Comparison of ENCODE assay signal across 14 cellular contexts in the genomic region with DNA sequence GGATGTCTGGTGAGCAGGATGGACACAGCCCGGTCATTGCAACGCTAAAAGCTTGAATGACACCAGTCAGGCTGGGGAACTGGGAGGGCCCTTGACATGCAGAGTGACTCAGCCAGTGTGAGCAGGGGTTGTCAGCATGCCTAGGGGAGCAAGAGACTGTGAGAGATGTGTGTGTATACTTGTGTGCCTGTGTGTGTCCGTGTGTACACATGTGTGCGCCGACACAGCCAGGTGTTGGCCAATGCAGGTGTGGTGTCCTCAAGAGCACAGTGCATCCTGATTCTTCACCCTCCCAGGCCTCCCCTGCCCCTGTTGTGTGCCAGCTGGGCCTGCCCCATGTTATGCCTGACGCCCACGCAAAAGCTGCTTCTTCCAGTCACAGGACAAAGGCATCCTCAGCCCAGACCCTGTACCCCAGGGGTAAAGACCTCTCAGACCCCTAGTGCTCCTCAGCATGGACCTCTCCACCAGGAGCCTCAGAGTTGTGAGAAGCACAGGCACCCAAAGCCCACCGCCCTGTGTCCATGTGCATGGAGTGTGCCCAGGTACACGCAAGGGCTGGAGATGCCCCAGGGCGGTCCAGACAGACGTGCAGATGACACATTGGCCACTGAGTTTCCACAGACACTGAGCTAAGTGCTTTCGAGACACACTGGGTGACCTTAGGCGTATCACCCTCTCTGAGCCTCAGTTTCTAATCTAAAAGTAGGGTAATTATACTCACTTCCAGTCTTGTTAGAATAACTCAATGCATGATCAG. TPM values are rescaled to one million over a fixed set of nuclear protein-coding genes. Genes with fewer than 3 reads are reported as not detected.
DNase-seq lines count a peak whose midpoint lies in the region; ATAC-seq, FAIRE-seq and TF ChIP-seq lines count a peak whose summit lies in the region.
"Had no signal": no experiment of that assay in that cellular context is flagged by ENCODE, and none has a peak within 500 bp of the region (broad histone marks: within the 10 kb centered on the region; RNA-seq: fewer than 3 reads in every experiment).

No MANE protein-coding gene starts in this region.

- no peak overlapping the region for H3K4me3 ChIP-seq in Caco-2 (ENCODE audit: low read depth, low read length)
- H3K4me3 ChIP-seq in astrocyte (ENCODE audit: insufficient read depth, low read depth, low read length), result no peak overlapping the region
- no peak overlapping the region for H3K4me3 ChIP-seq in mesendoderm (ENCODE audit: low read length)
- H3K4me3 ChIP-seq in gastrocnemius medialis, result no peak overlapping the region

- H3K27ac ChIP-seq in astrocyte (ENCODE audit: low read depth, low read length), result no peak overlapping the region
- no peak overlapping the region for H3K27ac ChIP-seq in mesendoderm (ENCODE audit: low read depth, low read length)
- no peak overlapping the region for H3K27ac ChIP-seq in gastrocnemius medialis

- no CpG with 5 or more reads among the region's 13 CpGs for WGBS in mesendoderm (ENCODE audit: extremely low coverage, insufficient coverage, low lambda C conversion rate)

- H3K4me2 ChIP-seq in astrocyte (ENCODE audit: low read length), result no peak overlapping the region
- no peak overlapping the region for H3K4me2 ChIP-seq in mesendoderm (ENCODE audit: low read length)

- POLR2A ChIA-PET in Caco-2 (lab: Charles Lee), result interaction anchor here (0.6 kb wide), 1 partner anchor 9 kb away, joined by 3 read pairs; no protein-coding TSS in a partner anchor

- no peak overlapping the region for H2BK120ac ChIP-seq in mesendoderm (ENCODE audit: low read depth, low read length)

- no peak overlapping the region for H2AFZ ChIP-seq in astrocyte (ENCODE audit: low read depth, low read length)

- H3K27ac Mint-ChIP-seq in Caco-2 (ENCODE audit: unreplicated experiment) (peak overlapping the region; percentile 99), astrocyte (ENCODE audit: unreplicated experiment) (peak overlapping the region; percentile 41)
- H3K27ac Mint-ChIP-seq in effector memory CD8-positive, alpha-beta T cell, result no peak overlapping the region

- H3K27me3 ChIP-seq in Caco-2 (replicated peaks; ENCODE audit: control insufficient read depth, insufficient read depth, low read length), result no peaks in the 10 kb centered on the region
- no peaks in the 10 kb centered on the region for H3K27me3 ChIP-seq in astrocyte (ENCODE audit: insufficient read depth, low read length)
- no peaks in the 10 kb centered on the region for H3K27me3 ChIP-seq in mesendoderm (ENCODE audit: insufficient read depth, low read length, poor library complexity)
- no peaks in the 10 kb centered on the region for H3K27me3 ChIP-seq in gastrocnemius medialis

- TF ChIP-seq CTCF in Caco-2 (IDR thresholded peaks at IDR 0.05; ENCODE audit: insufficient read depth in 1 of 2, low read depth in 1 of 2, low read length in 1 of 2, severe bottlenecking in 1 of 2, unreplicated experiment in 1 of 2) (no peak), astrocyte (IDR thresholded peaks at IDR 0.05; ENCODE audit: insufficient read depth, low read depth, low read length) (no peak), gastrocnemius medialis (IDR thresholded peaks at IDR 0.05 in 4 of 5, conservative IDR thresholded peaks at IDR 0.05 in 1 of 5) (no peak)

- H3K4me1 Mint-ChIP-seq in Caco-2 (ENCODE audit: low read depth, unreplicated experiment), result peaks cover 81% of the 10 kb centered on the region
- H3K4me1 Mint-ChIP-seq in astrocyte (ENCODE audit: low read depth, unreplicated experiment), result peaks cover 34% of the 10 kb centered on the region
- peaks cover 3 to 4% of the 10 kb centered on the region in 2 donors for H3K4me1 Mint-ChIP-seq in effector memory CD8-positive, alpha-beta T cell (ENCODE audit: low read depth in 2 of 2)

- no peak overlapping the region for H2AK5ac ChIP-seq in mesendoderm (ENCODE audit: low read length)

- H3K9me3 ChIP-seq in Caco-2 (no peaks in the 10 kb centered on the region), astrocyte (ENCODE audit: insufficient read depth, low read depth, low read length) (no peaks in the 10 kb centered on the region), gastrocnemius medialis (no peaks in the 10 kb centered on the region)

- H3K4me1 ChIP-seq in Caco-2 (peaks cover 74% of the 10 kb centered on the region), astrocyte (ENCODE audit: insufficient read depth, low read length) (peaks cover 14% of the 10 kb centered on the region), mesendoderm (ENCODE audit: control insufficient read depth, low read depth, low read length) (peaks cover 3% of the 10 kb centered on the region), gastrocnemius medialis (no peaks in the 10 kb centered on the region)

- no peaks in the 10 kb centered on the region for H3K79me1 ChIP-seq in mesendoderm (ENCODE audit: low read length)

- BruUV-seq in Caco-2 (replicated peaks; lab: Mats Ljungman, UMichigan), result no TSS peak

- no peaks in the 10 kb centered on the region for H4K20me1 ChIP-seq in astrocyte (ENCODE audit: insufficient read depth, low read length)

- H3K4ac ChIP-seq in mesendoderm (ENCODE audit: low read depth, low read length), result no peak overlapping the region

- no peak overlapping the region for H3K18ac ChIP-seq in mesendoderm (ENCODE audit: low read length)

- TF ChIP-seq POLR2A in gastrocnemius medialis (IDR thresholded peaks at IDR 0.05), result no peak

- in situ Hi-C loops in gastrocnemius medialis (cut with MboI; ENCODE audit: low sequenced_read_pairs in 4 of 4), result no loop called here

- H3K4me3 Mint-ChIP-seq in Caco-2 (ENCODE audit: unreplicated experiment), result peak overlapping the region; percentile 16
- H3K4me3 Mint-ChIP-seq in astrocyte (ENCODE audit: unreplicated experiment), result no peak overlapping the region
- H3K4me3 Mint-ChIP-seq in effector memory CD8-positive, alpha-beta T cell, result no peak overlapping the region
- H3K4me3 Mint-ChIP-seq: activated CD8-positive, alpha-beta memory T cell treated with anti-CD3 and anti-CD28 coated beads, Interleukin-2, amount 10 ng/mL, durations not matched to agents 7 days and 5 days; stimulated activated naive B cell treated with anti-CD40 and anti-IgM and Interleukin-4, amounts not matched to agents 10 μg/mL and 1 μg/mL and 100 μg/mL, for 72 hours had no signal

- H3K79me2 ChIP-seq in astrocyte (ENCODE audit: insufficient read depth, low read length) (no peaks in the 10 kb centered on the region), mesendoderm (ENCODE audit: control insufficient read depth, insufficient read depth, low read length) (no peaks in the 10 kb centered on the region)

- H4K8ac ChIP-seq in mesendoderm (ENCODE audit: low read depth, low read length), result no peak overlapping the region

- no peak overlapping the region for H3K23ac ChIP-seq in mesendoderm (ENCODE audit: low read length)

- no peak overlapping the region for H4K5ac ChIP-seq in mesendoderm (ENCODE audit: low read length)

- no peak for ATAC-seq in effector memory CD8-positive, alpha-beta T cell (replicated peaks)
- ATAC-seq in gastrocnemius medialis (no peak), GM21723 (IDR thresholded peaks at IDR 0.05; ENCODE audit: unreplicated experiment) (no peak)

- intact Hi-C loops in Caco-2 (cut with micrococcal nuclease; ENCODE audit: unreplicated experiment) (no loop called here), gastrocnemius medialis (cut with DNase I; ENCODE audit: low total_unique reads) (no loop called here)

- CTCF ChIA-PET in Caco-2 (lab: Charles Lee), result interaction anchor here (0.5 to 4.2 kb wide), 4 partner anchors 17 to 68 kb away, joined by 5 to 13 read pairs (median 8); a partner anchor contains a TSS

- H3K9me3 Mint-ChIP-seq in Caco-2 (ENCODE audit: unreplicated experiment), result no peaks in the 10 kb centered on the region
- no peaks in the 10 kb centered on the region for H3K9me3 Mint-ChIP-seq in astrocyte (ENCODE audit: unreplicated experiment)
- H3K9me3 Mint-ChIP-seq in effector memory CD8-positive, alpha-beta T cell, result no peaks in the 10 kb centered on the region
- H3K9me3 Mint-ChIP-seq: stimulated activated naive B cell treated with anti-CD40 and anti-IgM and Interleukin-4, amounts not matched to agents 10 μg/mL and 1 μg/mL and 100 μg/mL, for 72 hours had no signal

- H3K36me3 Mint-ChIP-seq in Caco-2 (ENCODE audit: insufficient read depth, unreplicated experiment) (peaks cover 22% of the 10 kb centered on the region), astrocyte (ENCODE audit: low read depth, unreplicated experiment) (no peaks in the 10 kb centered on the region)
- H3K36me3 Mint-ChIP-seq in effector memory CD8-positive, alpha-beta T cell (ENCODE audit: insufficient read depth), result no peaks in the 10 kb centered on the region
- H3K36me3 Mint-ChIP-seq: activated CD8-positive, alpha-beta memory T cell treated with anti-CD3 and anti-CD28 coated beads, Interleukin-2, amount 10 ng/mL, durations not matched to agents 7 days and 5 days; stimulated activated naive B cell treated with anti-CD40 and anti-IgM and Interleukin-4, amounts not matched to agents 10 μg/mL and 1 μg/mL and 100 μg/mL, for 72 hours had no signal

- H3K36me3 ChIP-seq in Caco-2 (ENCODE audit: control insufficient read depth, insufficient read depth, low read length), result no peaks in the 10 kb centered on the region
- no peaks in the 10 kb centered on the region for H3K36me3 ChIP-seq in astrocyte (ENCODE audit: insufficient read depth, low read length)
- no peaks in the 10 kb centered on the region for H3K36me3 ChIP-seq in mesendoderm (ENCODE audit: control insufficient read depth, insufficient read depth, low read length)
- H3K36me3 ChIP-seq in gastrocnemius medialis, result no peaks in the 10 kb centered on the region

- H3K9ac ChIP-seq in astrocyte (ENCODE audit: low read length), result no peak overlapping the region
- H3K9ac ChIP-seq in mesendoderm (ENCODE audit: low read length), result no peak overlapping the region

- FAIRE-seq in astrocyte (lab: Jason Lieb, UNC), result no peak

- H3K27me3 Mint-ChIP-seq in Caco-2 (ENCODE audit: insufficient read depth, unreplicated experiment), result no peaks in the 10 kb centered on the region
- no peaks in the 10 kb centered on the region for H3K27me3 Mint-ChIP-seq in astrocyte (ENCODE audit: low read depth, unreplicated experiment)
- H3K27me3 Mint-ChIP-seq in effector memory CD8-positive, alpha-beta T cell, result peaks cover 2 to 12% of the 10 kb centered on the region in 2 donors

- peak overlapping the region; percentile 17 for H3K56ac ChIP-seq in mesendoderm (ENCODE audit: low read length)

- H2BK15ac ChIP-seq in mesendoderm (replicated peaks; ENCODE audit: low read depth), result no peak overlapping the region

- no peak overlapping the region for H2BK5ac ChIP-seq in mesendoderm (ENCODE audit: low read length)

- no peak for DNase-seq in Caco-2
- DNase-seq in HT1080 (ENCODE audit: low read depth), result peak; percentile 48
- no peak for DNase-seq in astrocyte (ENCODE audit: low read depth)
- no peak for DNase-seq in mesendoderm
- no peak for DNase-seq in effector memory CD8-positive, alpha-beta T cell
- DNase-seq in gastrocnemius medialis, result no peak
- no peak for DNase-seq in NOMO-1 treated with DMSO at 0.1 percent for 48 hours (lab: John Stamatoyannopoulos, UW; ENCODE audit: unreplicated experiment)
- DNase-seq: activated CD8-positive, alpha-beta memory T cell treated with anti-CD3 and anti-CD28 coated beads, Interleukin-2, amount 10 ng/mL, durations not matched to agents 7 days and 5 days; COR-L47; GOT3; head of caudate nucleus; stimulated activated CD4-positive, alpha-beta T cell treated with anti-CD3 and anti-CD28 coated beads, Interleukin-2, amount 100 ng/mL, for 24 hours; stimulated activated naive B cell treated with anti-CD40 and anti-IgM and Interleukin-4, amounts not matched to agents 10 μg/mL and 1 μg/mL and 100 μg/mL, for 72 hours had no signal

RNA-seq across cellular contexts. Expression of a gene that starts 16.6 kb away (rescaled TPM):
- 24.6 and 27.5 TPM in 2 replicates for total RNA-seq in Caco-2 (2022)
- total RNA-seq in HT1080 (2014; rRNA removed; shearing (Covaris generic)), result 18.8 and 21.7 TPM in 2 replicates
- polyA plus RNA-seq in HT1080 (2015; cell fraction: cytosol; rRNA removed), result 16.3 and 29.9 TPM in 2 replicates
- polyA plus RNA-seq in HT1080 (2015; cell fraction: nucleus; rRNA removed), result 9.4 and 9.9 TPM in 2 replicates
- 57.8 and 64.0 TPM in 2 replicates for total RNA-seq in astrocyte
- 10.5 TPM for polyA plus RNA-seq in mesendoderm (2013, experiment 1 of 2)
- 10.6 TPM for polyA plus RNA-seq in mesendoderm (2013, experiment 2 of 2)
- total RNA-seq in gastrocnemius medialis, result 1 to 10 TPM; 1.3 to 4.7 (median 2.2) TPM

RNA-seq across cellular contexts. Expression of a gene that starts 17.1 kb away (rescaled TPM):
- total RNA-seq in Caco-2 (2022) (113 and 132 TPM in 2 replicates), astrocyte (33.0 and 36.9 TPM in 2 replicates), gastrocnemius medialis (1 to 10 TPM in 2 of 4 donors, under 1 TPM in 1, not detected in 1; 0.58 to 3.0 (median 2.4) TPM)
- 91.3 and 92.5 TPM in 2 replicates for total RNA-seq in HT1080 (2014; rRNA removed; shearing (Covaris generic))
- 130 and 145 TPM in 2 replicates for polyA plus RNA-seq in HT1080 (2015; cell fraction: cytosol; rRNA removed)
- polyA plus RNA-seq in HT1080 (2015; cell fraction: nucleus; rRNA removed), result 77.7 and 85.7 TPM in 2 replicates
- 9.3 TPM for polyA plus RNA-seq in mesendoderm (2013, experiment 1 of 2)
- polyA plus RNA-seq in mesendoderm (2013, experiment 2 of 2), result 10.0 TPM

RNA-seq across cellular contexts. Expression of a gene that starts 38.1 kb away (rescaled TPM):
- total RNA-seq in Caco-2 (2022) (13.9 and 14.7 TPM in 2 replicates), astrocyte (43.4 and 45.1 TPM in 2 replicates), gastrocnemius medialis (1 to 10 TPM in 1 of 4 donors, under 1 TPM in 3; 0.15 to 1.4 (median 0.65) TPM)
- total RNA-seq in HT1080 (2014; rRNA removed; shearing (Covaris generic)), result 8.7 and 13.2 TPM in 2 replicates
- polyA plus RNA-seq in HT1080 (2015; cell fraction: cytosol; rRNA removed), result 20.2 and 21.4 TPM in 2 replicates
- 19.2 and 20.0 TPM in 2 replicates for polyA plus RNA-seq in HT1080 (2015; cell fraction: nucleus; rRNA removed)
- polyA plus RNA-seq in mesendoderm (2013, experiment 1 of 2), result 15.5 TPM
- polyA plus RNA-seq in mesendoderm (2013, experiment 2 of 2), result 15.5 TPM

RNA-seq across cellular contexts. Expression of a gene that starts 44.6 kb away (rescaled TPM):
- total RNA-seq in Caco-2 (2022) (103 and 111 TPM in 2 replicates), astrocyte (124 and 138 TPM in 2 replicates), gastrocnemius medialis (10 to 100 TPM; 38.6 to 76.5 (median 62.6) TPM)
- total RNA-seq in HT1080 (2014; rRNA removed; shearing (Covaris generic)), result 105 and 122 TPM in 2 replicates
- polyA plus RNA-seq in HT1080 (2015; cell fraction: cytosol; rRNA removed), result 132 and 136 TPM in 2 replicates
- 149 and 182 TPM in 2 replicates for polyA plus RNA-seq in HT1080 (2015; cell fraction: nucleus; rRNA removed)
- 38.6 TPM for polyA plus RNA-seq in mesendoderm (2013, experiment 1 of 2)
- 36.6 TPM for polyA plus RNA-seq in mesendoderm (2013, experiment 2 of 2)

Comparison
In these comparisons a context has a peak if more than half of its experiments do, and no peak if none do; other contexts are left out.
1. H3K27ac Mint-ChIP-seq: peak in Caco-2 (single experiment) and astrocyte (single experiment); none in effector memory CD8-positive, alpha-beta T cell (0 of 2).